9 cellular contexts compared by ENCODE assay signal in the genomic region with DNA sequence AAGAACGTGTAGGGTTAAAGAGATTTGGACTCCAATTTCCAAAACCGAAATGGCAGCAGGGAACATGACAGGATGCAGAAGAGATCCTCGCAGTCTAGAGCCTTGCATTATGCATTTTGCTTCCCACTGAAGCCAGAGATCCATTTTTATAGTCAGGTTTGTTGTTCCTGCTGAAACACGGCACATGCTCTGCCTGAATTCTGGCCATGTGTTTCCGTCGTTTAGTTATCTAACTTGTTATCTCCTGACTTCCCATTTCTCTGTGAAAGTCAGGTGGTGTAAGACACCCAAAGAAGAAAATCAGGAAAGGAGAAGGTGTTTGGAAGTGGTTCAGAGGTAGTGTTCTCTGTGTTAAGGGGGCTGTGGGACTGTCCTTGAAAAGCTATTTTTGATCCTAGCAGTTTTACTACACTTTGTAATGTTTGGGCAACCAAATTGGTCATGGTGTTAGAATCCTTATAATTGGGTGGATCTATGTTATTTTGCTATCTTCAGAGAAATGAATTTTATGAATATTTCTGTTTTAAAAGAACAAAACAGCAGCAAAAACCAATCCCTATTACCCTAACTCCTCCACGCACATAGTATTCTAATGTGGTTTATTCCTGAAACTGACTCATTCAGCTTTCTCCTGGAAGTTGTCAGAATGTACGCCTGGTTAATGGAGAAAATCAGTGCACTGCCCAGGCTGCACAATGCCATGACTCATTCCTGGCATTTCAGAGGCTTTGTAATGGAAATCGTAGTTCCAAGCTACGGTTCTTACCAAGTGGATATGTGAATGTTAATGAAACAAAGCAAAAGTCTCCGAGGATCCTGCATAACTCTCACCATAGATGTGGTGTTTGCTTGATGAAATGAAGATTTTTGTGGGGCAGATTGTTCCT.
DNase-seq lines count a peak whose midpoint lies in the region; ATAC-seq, FAIRE-seq and TF ChIP-seq lines count a peak whose summit lies in the region.
"Had no signal": no experiment of that assay in that cellular context is flagged by ENCODE, and none has a peak within 500 bp of the region (broad histone marks: within the 10 kb centered on the region; RNA-seq: fewer than 3 reads in every experiment).

No MANE protein-coding gene starts in this region.

- peak; percentile 40 for FAIRE-seq in G401.6 (lab: Jason Lieb, UNC)
- no peak for FAIRE-seq in GM19239 (lab: Jason Lieb, UNC)
- FAIRE-seq: GM18507 had no signal

- peak overlapping the region; percentile 66 for H3K4me3 ChIP-seq in adipocyte (ENCODE audit: low read length)
- H3K4me3 ChIP-seq in heart left ventricle = peak overlapping the region in 1 of 12 donors; percentile 1
- H3K4me3 ChIP-seq in psoas muscle = peak overlapping the region; percentile 32

- no peak for TF ChIP-seq CTCF in heart left ventricle (IDR thresholded peaks at IDR 0.05)
- no peak for TF ChIP-seq CTCF in psoas muscle (IDR thresholded peaks at IDR 0.05)

- WGBS in heart left ventricle, 4 donors = 25 to 33% (median 30%) methylated on average over 11 of the region's 11 CpGs
- 12 to 29% (median 14%) methylated on average over 11 of the region's 11 CpGs for WGBS in psoas muscle, 3 donors

- H3K36me3 ChIP-seq in adipocyte (ENCODE audit: control insufficient read depth, insufficient read depth, low read length, severe bottlenecking) (no peaks in the 10 kb centered on the region), heart left ventricle (no peaks in the 10 kb centered on the region), psoas muscle (ENCODE audit: insufficient read depth in 1 of 2, low read depth in 1 of 2) (no peaks in the 10 kb centered on the region)

- intact Hi-C loops in heart left ventricle (cut with DNase I) = no loop called here
- intact Hi-C loops in psoas muscle (cut with DNase I) = no loop called here
- intact Hi-C loops in left colon (cut with DNase I, micrococcal nuclease) = no loop called here

- peak overlapping the region; percentile 13 to 90 (median 84) for H3K27ac ChIP-seq in heart left ventricle
- peak overlapping the region; percentile 84 for H3K27ac ChIP-seq in psoas muscle

- no peak for TF ChIP-seq POLR2A in heart left ventricle (IDR thresholded peaks at IDR 0.05)

- H3K4me1 ChIP-seq in adipocyte (ENCODE audit: control insufficient read depth, insufficient read depth, low read length) (peaks cover 55% of the 10 kb centered on the region), heart left ventricle (peaks cover 16 to 94% (median 72%) of the 10 kb centered on the region in 12 donors), psoas muscle (peaks cover 69% of the 10 kb centered on the region)

- ATAC-seq in heart left ventricle (peak; percentile 66 to 85 (median 77)), psoas muscle (peak; percentile 67 to 82 (median 80)), GM21360 (IDR thresholded peaks at IDR 0.05; ENCODE audit: unreplicated experiment) (no peak), left colon (no peak), GM19463 (IDR thresholded peaks at IDR 0.05; ENCODE audit: unreplicated experiment) (no peak)

- H3K9ac ChIP-seq in adipocyte (ENCODE audit: low read length) = peak overlapping the region; percentile 58

- H3K9me3 ChIP-seq in adipocyte (ENCODE audit: control insufficient read depth, low read length) = no peaks in the 10 kb centered on the region
- H3K9me3 ChIP-seq in heart left ventricle = no peaks in the 10 kb centered on the region
- H3K9me3 ChIP-seq in psoas muscle = no peaks in the 10 kb centered on the region

- H3K27me3 ChIP-seq in adipocyte (replicated peaks; ENCODE audit: control insufficient read depth, insufficient read depth, low read length) (no peaks in the 10 kb centered on the region), heart left ventricle (no peaks in the 10 kb centered on the region), psoas muscle (ENCODE audit: insufficient read depth in 3 of 3, low read length in 2 of 3) (no peaks in the 10 kb centered on the region)

- DNase-seq in adipocyte (ENCODE audit: low read depth) = peak; percentile 95
- peak in 3 of 5 donors; percentile 39 to 62 (median 39) for DNase-seq in heart left ventricle
- DNase-seq in psoas muscle = no peak
- DNase-seq in left colon = no peak
- DNase-seq in GM19239 (ENCODE audit: insufficient read length, low spot score) = no peak

Comparison
In these comparisons a context has a peak if more than half of its experiments do, and no peak if none do; other contexts are left out.
1. DNase-seq: peak in adipocyte (single experiment) and heart left ventricle (3 of 5); none in psoas muscle (0 of 2), left colon (0 of 2) and GM19239 (single experiment).
2. ATAC-seq: peak in heart left ventricle (4 of 4) and psoas muscle (4 of 4); none in GM21360 (single experiment), left colon (single experiment) and GM19463 (single experiment).